ENCODE assay signal across 2 cellular contexts in genomic region chr1:160388406-160388805, GRCh38. TPM values are rescaled to one million over a fixed set of nuclear protein-coding genes. Genes with fewer than 3 reads are reported as not detected.
"Had no signal": no experiment of that assay in that cellular context is flagged by ENCODE, and none has a peak within 500 bp of the region (broad histone marks: within the 10 kb centered on the region; RNA-seq: fewer than 3 reads in every experiment).

No MANE protein-coding gene starts in this region.

RNA-seq across cellular contexts. Expression of gene NHLH1, which starts 21.5 kb away (rescaled TPM):
- total RNA-seq: LHCN-M2, M059J had no signal
